In the genomic region with DNA sequence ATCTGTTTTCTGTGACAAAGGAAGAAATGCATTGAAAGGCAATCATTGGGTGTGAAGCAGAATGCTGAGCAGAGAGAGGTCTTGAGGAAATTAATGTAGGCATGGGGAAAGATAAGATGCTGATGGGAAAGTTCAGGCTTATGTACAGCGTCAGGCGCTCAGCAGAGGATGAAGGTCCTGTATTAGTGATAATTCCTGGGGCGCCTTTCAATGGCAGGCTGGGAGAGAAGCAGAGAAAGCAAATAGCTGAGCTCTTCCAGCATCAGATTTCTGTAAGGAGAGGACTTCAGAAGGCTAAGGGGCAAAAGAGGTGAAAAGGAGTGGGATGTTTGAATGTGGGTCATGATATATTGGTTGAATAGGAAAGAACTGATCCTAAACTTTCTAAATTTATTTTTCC, we compare ENCODE assay signal across 22 cellular contexts.
"Had no signal": no experiment of that assay in that cellular context is flagged by ENCODE, and none has a peak within 500 bp of the region (broad histone marks: within the 10 kb centered on the region; RNA-seq: fewer than 3 reads in every experiment).

No MANE protein-coding gene starts in this region.

- H3K27ac ChIP-seq: brain microvascular endothelial cell, cardiac muscle cell, Peyer's patch, SK-N-MC had no signal

- H3K27me3 ChIP-seq: brain microvascular endothelial cell, cardiac muscle cell, Peyer's patch had no signal

- H3K4me3 Mint-ChIP-seq: activated CD4-positive, alpha-beta memory T cell treated with anti-CD3 and anti-CD28 coated beads, Interleukin-2, amount 10 ng/mL, durations not matched to agents 7 days and 5 days; activated naive CD4-positive, alpha-beta T cell treated with anti-CD3 and anti-CD28 coated beads, Interleukin-2, amount 10 ng/mL, durations not matched to agents 7 days and 5 days; activated naive CD8-positive, alpha-beta T cell treated with anti-CD3 and anti-CD28 coated beads for 36 hours; activated T-helper 17 cell treated with anti-CD3 and anti-CD28 coated beads, Interleukin-2, amount 50 U/mL, for 72 hours; T-cell had no signal

- ATAC-seq: activated T-helper 17 cell treated with anti-CD3 and anti-CD28 coated beads, Interleukin-2, amount 50 U/mL, for 72 hours; T-cell had no signal

- DNase-seq: activated CD4-positive, alpha-beta memory T cell treated with anti-CD3 and anti-CD28 coated beads, Interleukin-2, amount 10 ng/mL, durations not matched to agents 7 days and 5 days; activated CD4-positive, alpha-beta T cell treated with anti-CD3 and anti-CD28 coated beads, Interleukin-2, amount 50 U/mL, for 1 hour; activated CD4-positive, CD25-positive, alpha-beta regulatory T cell; activated gamma-delta T cell; activated naive CD4-positive, alpha-beta T cell treated with anti-CD3 and anti-CD28 coated beads, Interleukin-2, amount 10 ng/mL, durations not matched to agents 7 days and 5 days; activated naive CD8-positive, alpha-beta T cell treated with anti-CD3 and anti-CD28 coated beads for 36 hours; activated T-cell treated with anti-CD3 and anti-CD28 coated beads for 4 hours; activated T-cell treated with anti-CD3 and anti-CD28 coated beads, Interleukin-2, amount 50 U/mL, for 48 hours; brain microvascular endothelial cell; NCI-H1048; NCI-H1694; NCI-H2029; NCI-H2107; NCI-H510A treated with DMSO at 0.1 percent for 48 hours; Peyer's patch; SHP77; T-cell; T-helper 2 cell; T1000 had no signal

- H3K9me3 Mint-ChIP-seq: activated CD4-positive, alpha-beta memory T cell treated with anti-CD3 and anti-CD28 coated beads, Interleukin-2, amount 10 ng/mL, durations not matched to agents 7 days and 5 days; activated naive CD4-positive, alpha-beta T cell treated with anti-CD3 and anti-CD28 coated beads, Interleukin-2, amount 10 ng/mL, durations not matched to agents 7 days and 5 days; activated naive CD8-positive, alpha-beta T cell treated with anti-CD3 and anti-CD28 coated beads for 36 hours; activated T-helper 17 cell treated with anti-CD3 and anti-CD28 coated beads, Interleukin-2, amount 50 U/mL, for 72 hours had no signal

- H3K4me3 ChIP-seq: cardiac muscle cell, Peyer's patch, SK-N-MC had no signal

- H3K9me3 ChIP-seq: Peyer's patch had no signal

- H3K36me3 ChIP-seq: brain microvascular endothelial cell, cardiac muscle cell, Peyer's patch had no signal

- H3K4me1 ChIP-seq: Peyer's patch had no signal

- H3K27ac Mint-ChIP-seq: activated CD4-positive, alpha-beta memory T cell treated with anti-CD3 and anti-CD28 coated beads, Interleukin-2, amount 10 ng/mL, durations not matched to agents 7 days and 5 days; activated naive CD4-positive, alpha-beta T cell treated with anti-CD3 and anti-CD28 coated beads, Interleukin-2, amount 10 ng/mL, durations not matched to agents 7 days and 5 days; activated naive CD8-positive, alpha-beta T cell treated with anti-CD3 and anti-CD28 coated beads for 36 hours; activated T-helper 17 cell treated with anti-CD3 and anti-CD28 coated beads, Interleukin-2, amount 50 U/mL, for 72 hours; T-cell had no signal

- H3K36me3 Mint-ChIP-seq: activated naive CD4-positive, alpha-beta T cell treated with anti-CD3 and anti-CD28 coated beads, Interleukin-2, amount 10 ng/mL, durations not matched to agents 7 days and 5 days; activated naive CD8-positive, alpha-beta T cell treated with anti-CD3 and anti-CD28 coated beads for 36 hours; T-cell had no signal

- H3K4me1 Mint-ChIP-seq: activated CD4-positive, alpha-beta memory T cell treated with anti-CD3 and anti-CD28 coated beads, Interleukin-2, amount 10 ng/mL, durations not matched to agents 7 days and 5 days; activated naive CD4-positive, alpha-beta T cell treated with anti-CD3 and anti-CD28 coated beads, Interleukin-2, amount 10 ng/mL, durations not matched to agents 7 days and 5 days; activated naive CD8-positive, alpha-beta T cell treated with anti-CD3 and anti-CD28 coated beads for 36 hours; activated T-helper 17 cell treated with anti-CD3 and anti-CD28 coated beads, Interleukin-2, amount 50 U/mL, for 72 hours; T-cell had no signal

- H3K27me3 Mint-ChIP-seq: activated CD4-positive, alpha-beta memory T cell treated with anti-CD3 and anti-CD28 coated beads, Interleukin-2, amount 10 ng/mL, durations not matched to agents 7 days and 5 days; activated naive CD4-positive, alpha-beta T cell treated with anti-CD3 and anti-CD28 coated beads, Interleukin-2, amount 10 ng/mL, durations not matched to agents 7 days and 5 days; activated naive CD8-positive, alpha-beta T cell treated with anti-CD3 and anti-CD28 coated beads for 36 hours; activated T-helper 17 cell treated with anti-CD3 and anti-CD28 coated beads, Interleukin-2, amount 50 U/mL, for 72 hours; T-cell had no signal
